In the genomic region with DNA sequence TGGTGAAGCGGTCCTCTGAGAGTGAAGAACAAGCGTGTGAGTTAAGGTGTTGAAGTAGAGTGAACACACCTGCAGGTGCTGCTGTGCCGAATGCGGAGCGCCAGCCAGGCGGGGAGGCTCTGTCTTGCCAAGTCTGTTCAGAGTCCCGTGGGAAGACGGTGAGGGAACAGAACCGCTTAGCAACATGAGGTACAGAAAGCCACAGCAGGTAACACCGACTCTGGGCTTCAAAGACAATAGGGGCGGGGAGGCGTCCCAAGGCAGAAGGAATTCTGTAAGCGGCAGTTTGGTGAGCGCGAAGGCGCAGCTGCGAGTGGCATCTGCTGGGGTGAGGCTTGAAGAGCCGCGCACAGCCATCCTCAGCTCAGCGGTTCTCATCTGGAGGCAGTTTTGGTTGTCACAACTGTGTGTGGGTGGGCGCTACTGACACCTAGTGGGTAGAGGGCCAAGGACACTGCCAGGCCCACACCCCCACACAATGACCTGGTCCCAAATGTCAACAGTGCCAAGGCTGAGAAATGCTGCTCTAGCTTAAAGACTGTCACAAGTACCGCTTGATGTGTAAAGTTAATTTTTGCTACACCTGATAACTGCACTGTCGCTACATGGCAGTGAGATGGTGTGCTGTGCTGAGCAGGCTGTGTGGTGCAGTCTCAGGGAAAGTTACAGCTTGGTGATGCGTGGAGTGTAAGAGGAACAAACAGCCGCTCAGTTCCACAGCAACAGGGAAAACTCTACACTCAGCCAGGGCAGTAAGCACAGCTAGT, we compare ENCODE assay signal across 9 cellular contexts.
DNase-seq lines count a peak whose midpoint lies in the region; ATAC-seq, FAIRE-seq and TF ChIP-seq lines count a peak whose summit lies in the region.
"Had no signal": no experiment of that assay in that cellular context is flagged by ENCODE, and none has a peak within 500 bp of the region (broad histone marks: within the 10 kb centered on the region; RNA-seq: fewer than 3 reads in every experiment).

No MANE protein-coding gene starts in this region.

- H3K27ac ChIP-seq in HepG2 (ENCODE audit: extremely low read length, insufficient read depth, low read length): no peak overlapping the region

- no peaks in the 10 kb centered on the region for H4K20me1 ChIP-seq in HepG2 (ENCODE audit: insufficient read depth, low read length)

- DNase-seq in BE2C: peak; percentile 71
- peak; percentile 91 for DNase-seq in NCI-H82 (lab: John Stamatoyannopoulos, UW)
- DNase-seq in bronchial epithelial cell (ENCODE audit: low read depth): no peak
- DNase-seq in HepG2 (ENCODE audit: low spot score): peak; percentile 32
- no peak for DNase-seq in middle frontal gyrus (ENCODE audit: extremely low spot score, low spot score)

- H3K36me3 ChIP-seq in BE2C (peaks cover 6% of the 10 kb centered on the region; the same call in 1 of the 2 replicates), bronchial epithelial cell (ENCODE audit: control insufficient read depth, insufficient read depth, low read length) (peaks cover 3% of the 10 kb centered on the region), HepG2 (replicated peaks in 1 of 2; ENCODE audit: control insufficient read depth in 1 of 2, insufficient read depth in 2 of 2, low read length in 2 of 2) (peaks cover 10 to 34% of the 10 kb centered on the region in 2 experiments; a peak in 4 of 5 replicates)

- intact Hi-C loops in HepG2 (cut with micrococcal nuclease; ENCODE audit: unreplicated experiment): no loop called here

- no peak overlapping the region for H3K9ac ChIP-seq in HepG2 (ENCODE audit: insufficient read depth, low read depth, low read length)

- WGBS in HepG2 (ENCODE audit: low lambda C conversion rate): 92% methylated on average over 24 of the region's 25 CpGs

- POLR2A ChIA-PET in HepG2 (lab: Yijun Ruan, JAX): interaction anchor here (0.7 kb wide), 1 partner anchor 351 kb away, joined by 3 read pairs; a partner anchor contains a TSS

- FAIRE-seq in bronchial epithelial cell (lab: Jason Lieb, UNC) (no peak), HepG2 (lab: Jason Lieb, UNC) (peak; percentile 43)

- CTCF ChIA-PET in HepG2 (lab: Yijun Ruan, JAX; ENCODE audit: low intra/inter-chr PET ratio, low total read pairs): no interaction called here

- H3K4me3 ChIP-seq in BE2C (ENCODE audit: low read depth, low read length) (no peak overlapping the region), bronchial epithelial cell (ENCODE audit: low read depth, low read length) (no peak overlapping the region), HepG2 (replicated peaks in 1 of 3; ENCODE audit: insufficient read depth in 1 of 3, low read depth in 2 of 3, low read length in 3 of 3) (no peak overlapping the region)
- H3K4me3 ChIP-seq: lung had no signal

- BruUV-seq in HepG2 (replicated peaks; lab: Mats Ljungman, UMichigan): no TSS peak

- TF ChIP-seq POLR2A in HepG2 (IDR thresholded peaks at IDR 0.05; ENCODE audit: insufficient read depth in 1 of 2, low read depth in 2 of 2, low read length in 2 of 2): no peak

- H3K9me3 ChIP-seq in BE2C (no peaks in the 10 kb centered on the region), HepG2 (ENCODE audit: low read length) (no peaks in the 10 kb centered on the region)

- peak; percentile 81 for TF ChIP-seq CTCF in BE2C (IDR thresholded peaks at IDR 0.05; ENCODE audit: low read depth, low read length)
- peak; percentile 82 for TF ChIP-seq CTCF in GM12873 (IDR thresholded peaks at IDR 0.05; ENCODE audit: insufficient read depth, low read depth, low read length, missing control alignments)
- peak; percentile 47 for TF ChIP-seq CTCF in bronchial epithelial cell (IDR thresholded peaks at IDR 0.05; ENCODE audit: insufficient read depth, low read length, severe bottlenecking)
- TF ChIP-seq CTCF in HepG2 (CRISPR knock-in tag; IDR thresholded peaks at IDR 0.05): peak; percentile 87

- TF ChIP-seq RAD21 in HepG2 (CRISPR knock-in tag; IDR thresholded peaks at IDR 0.05): peak; percentile 67

- H3K79me2 ChIP-seq in HepG2 (ENCODE audit: insufficient read depth, low read length): no peaks in the 10 kb centered on the region

- ATAC-seq in HG03108 (IDR thresholded peaks at IDR 0.05; ENCODE audit: unreplicated experiment) (peak; percentile 56), HepG2 (peak; percentile 96), HG02852 (IDR thresholded peaks at IDR 0.05; ENCODE audit: unreplicated experiment) (no peak)

- H3K4me1 ChIP-seq in BE2C (no peaks in the 10 kb centered on the region), HepG2 (ENCODE audit: insufficient read depth, low read length) (no peaks in the 10 kb centered on the region)

- no peak overlapping the region for H3K4me2 ChIP-seq in HepG2 (ENCODE audit: low read depth, low read length)

- no peak overlapping the region for H2AFZ ChIP-seq in HepG2 (ENCODE audit: low read length)

- in situ Hi-C loops in HepG2 (cut with HindIII; ENCODE audit: extremely low pct_ligation_motif_present, low pct_unique_long_range_greater_than_20kb): no loop called here

- H3K27me3 ChIP-seq in BE2C: no peaks in the 10 kb centered on the region
- no peaks in the 10 kb centered on the region for H3K27me3 ChIP-seq in bronchial epithelial cell (ENCODE audit: control insufficient read depth, insufficient read depth, low read length)
- no peaks in the 10 kb centered on the region for H3K27me3 ChIP-seq in HepG2 (ENCODE audit: control insufficient read depth in 1 of 2, insufficient read depth in 2 of 2, low read length in 2 of 2)

- TF ChIP-seq EP300 in HepG2 (IDR thresholded peaks at IDR 0.05; ENCODE audit: low read depth in 2 of 2, low read length in 2 of 2) (no peak), HepG2 (CRISPR knock-in tag; IDR thresholded peaks at IDR 0.05; ENCODE audit: borderline replicate concordance) (no peak)

TF ChIP-seq in HepG2, 621 proteins besides CTCF, POLR2A, EP300 and RAD21 (continues in another document):
- no peak for TF ChIP-seq TAF15 (IDR thresholded peaks at IDR 0.05; ENCODE audit: low read depth, low read length, poor library complexity, severe bottlenecking)
- TF ChIP-seq ZNF746 (CRISPR knock-in tag; IDR thresholded peaks at IDR 0.05): no peak
- no peak for TF ChIP-seq ZNF24 (IDR thresholded peaks at IDR 0.05)
- TF ChIP-seq BHLHE40 (IDR thresholded peaks at IDR 0.05; ENCODE audit: low read length): no peak
- no peak for TF ChIP-seq ZNF274 (CRISPR knock-in tag; IDR thresholded peaks at IDR 0.05)
- TF ChIP-seq, protein P1, sequence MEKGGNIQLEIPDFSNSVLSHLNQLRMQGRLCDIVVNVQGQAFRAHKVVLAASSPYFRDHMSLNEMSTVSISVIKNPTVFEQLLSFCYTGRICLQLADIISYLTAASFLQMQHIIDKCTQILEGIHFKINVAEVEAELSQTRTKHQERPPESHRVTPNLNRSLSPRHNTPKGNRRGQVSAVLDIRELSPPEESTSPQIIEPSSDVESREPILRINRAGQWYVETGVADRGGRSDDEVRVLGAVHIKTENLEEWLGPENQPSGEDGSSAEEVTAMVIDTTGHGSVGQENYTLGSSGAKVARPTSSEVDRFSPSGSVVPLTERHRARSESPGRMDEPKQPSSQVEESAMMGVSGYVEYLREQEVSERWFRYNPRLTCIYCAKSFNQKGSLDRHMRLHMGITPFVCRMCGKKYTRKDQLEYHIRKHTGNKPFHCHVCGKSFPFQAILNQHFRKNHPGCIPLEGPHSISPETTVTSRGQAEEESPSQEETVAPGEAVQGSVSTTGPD (CRISPR knock-in tag; IDR thresholded peaks at IDR 0.05): no peak
- TF ChIP-seq, protein P2, sequence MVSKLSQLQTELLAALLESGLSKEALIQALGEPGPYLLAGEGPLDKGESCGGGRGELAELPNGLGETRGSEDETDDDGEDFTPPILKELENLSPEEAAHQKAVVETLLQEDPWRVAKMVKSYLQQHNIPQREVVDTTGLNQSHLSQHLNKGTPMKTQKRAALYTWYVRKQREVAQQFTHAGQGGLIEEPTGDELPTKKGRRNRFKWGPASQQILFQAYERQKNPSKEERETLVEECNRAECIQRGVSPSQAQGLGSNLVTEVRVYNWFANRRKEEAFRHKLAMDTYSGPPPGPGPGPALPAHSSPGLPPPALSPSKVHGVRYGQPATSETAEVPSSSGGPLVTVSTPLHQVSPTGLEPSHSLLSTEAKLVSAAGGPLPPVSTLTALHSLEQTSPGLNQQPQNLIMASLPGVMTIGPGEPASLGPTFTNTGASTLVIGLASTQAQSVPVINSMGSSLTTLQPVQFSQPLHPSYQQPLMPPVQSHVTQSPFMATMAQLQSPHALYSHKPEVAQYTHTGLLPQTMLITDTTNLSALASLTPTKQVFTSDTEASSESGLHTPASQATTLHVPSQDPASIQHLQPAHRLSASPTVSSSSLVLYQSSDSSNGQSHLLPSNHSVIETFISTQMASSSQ (IDR thresholded peaks at IDR 0.05; ENCODE audit: low read depth): no peak
- TF ChIP-seq, protein P2 (CRISPR knock-in tag; IDR thresholded peaks at IDR 0.05; ENCODE audit: borderline replicate concordance): no peak
- TF ChIP-seq, protein P3, sequence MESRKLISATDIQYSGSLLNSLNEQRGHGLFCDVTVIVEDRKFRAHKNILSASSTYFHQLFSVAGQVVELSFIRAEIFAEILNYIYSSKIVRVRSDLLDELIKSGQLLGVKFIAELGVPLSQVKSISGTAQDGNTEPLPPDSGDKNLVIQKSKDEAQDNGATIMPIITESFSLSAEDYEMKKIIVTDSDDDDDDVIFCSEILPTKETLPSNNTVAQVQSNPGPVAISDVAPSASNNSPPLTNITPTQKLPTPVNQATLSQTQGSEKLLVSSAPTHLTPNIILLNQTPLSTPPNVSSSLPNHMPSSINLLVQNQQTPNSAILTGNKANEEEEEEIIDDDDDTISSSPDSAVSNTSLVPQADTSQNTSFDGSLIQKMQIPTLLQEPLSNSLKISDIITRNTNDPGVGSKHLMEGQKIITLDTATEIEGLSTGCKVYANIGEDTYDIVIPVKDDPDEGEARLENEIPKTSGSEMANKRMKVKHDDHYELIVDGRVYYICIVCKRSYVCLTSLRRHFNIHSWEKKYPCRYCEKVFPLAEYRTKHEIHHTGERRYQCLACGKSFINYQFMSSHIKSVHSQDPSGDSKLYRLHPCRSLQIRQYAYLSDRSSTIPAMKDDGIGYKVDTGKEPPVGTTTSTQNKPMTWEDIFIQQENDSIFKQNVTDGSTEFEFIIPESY (CRISPR knock-in tag; IDR thresholded peaks at IDR 0.05): peak; percentile 95
- TF ChIP-seq NCOR1 (IDR thresholded peaks at IDR 0.05; ENCODE audit: borderline replicate concordance, low read length): no peak

Comparison
In these comparisons a context has a peak if more than half of its experiments do, and no peak if none do; other contexts are left out.
1. DNase-seq: peak in BE2C (single experiment), NCI-H82 (single experiment) and HepG2 (single experiment); none in bronchial epithelial cell (single experiment) and middle frontal gyrus (single experiment).
2. Peak in every context shown above with its lines, with median percentiles within 50 percentile points of each other: CTCF ChIP-seq.